ENCODE assay signal across 2 cellular contexts in genomic region chr14:88819674-88820073, GRCh38. TPM values are rescaled to one million over a fixed set of nuclear protein-coding genes. Genes with fewer than 3 reads are reported as not detected.
"Had no signal": no experiment of that assay in that cellular context is flagged by ENCODE, and none has a peak within 500 bp of the region (broad histone marks: within the 10 kb centered on the region; RNA-seq: fewer than 3 reads in every experiment).

No MANE protein-coding gene starts in this region.

RNA-seq across cellular contexts. Expression of gene EML5, which starts 26.9 kb away (rescaled TPM):
- total RNA-seq: bronchial epithelial cell, chondrocyte had no signal
